ENCODE assay signal across 8 cellular contexts in genomic region chr11:35618497-35619029, GRCh38. TPM values are rescaled to one million over a fixed set of nuclear protein-coding genes. Genes with fewer than 3 reads are reported as not detected.
DNase-seq lines count a peak whose midpoint lies in the region; ATAC-seq and TF ChIP-seq lines count a peak whose summit lies in the region.

No MANE protein-coding gene starts in this region.

- peak; percentile 40 for ATAC-seq in GM21717 (IDR thresholded peaks at IDR 0.05; ENCODE audit: unreplicated experiment)
- peak; percentile 25 to 59 (median 54) for ATAC-seq in right lobe of liver

- peak; percentile 13; the same call in 1 of the 2 replicates for TF ChIP-seq CTCF in LNCAP (IDR thresholded peaks at IDR 0.05)
- no peak for TF ChIP-seq CTCF in cardiac fibroblast (IDR thresholded peaks at IDR 0.05; ENCODE audit: low read depth, low read length)
- TF ChIP-seq CTCF in right lobe of liver (IDR thresholded peaks at IDR 0.05): peak in 1 of 4 donors; percentile 18

- H3K9me3 ChIP-seq in right lobe of liver: no peaks in the 10 kb centered on the region

- no peak for TF ChIP-seq POLR2A in right lobe of liver (IDR thresholded peaks at IDR 0.05)

- H3K36me3 ChIP-seq in right lobe of liver: no peaks in the 10 kb centered on the region
- no peaks in the 10 kb centered on the region for H3K36me3 ChIP-seq in urinary bladder (ENCODE audit: insufficient read depth)

- H3K4me1 ChIP-seq in right lobe of liver (peaks cover 0 to 22% (median 4%) of the 10 kb centered on the region in 4 donors), urinary bladder (ENCODE audit: insufficient read depth) (no peaks in the 10 kb centered on the region)

- H3K4me3 ChIP-seq in cardiac fibroblast (replicated peaks in 1 of 2; ENCODE audit: low read depth in 2 of 2, low read length in 2 of 2) (peak overlapping the region; percentile 71 to 72), right lobe of liver (peak overlapping the region; percentile 39 to 60 (median 45)), urinary bladder (ENCODE audit: low read depth, low read length) (peak overlapping the region; percentile 68)

- DNase-seq in DMS53 (lab: John Stamatoyannopoulos, UW) (peak; percentile 71), DMS53 treated with DMSO at 0.1 percent for 48 hours (lab: John Stamatoyannopoulos, UW; ENCODE audit: unreplicated experiment) (no peak), cardiac fibroblast (ENCODE audit: low read depth in 2 of 2) (peak; percentile 41 to 52), right lobe of liver (peak; percentile 49 to 50 (median 49)), NCI-H774 (lab: John Stamatoyannopoulos, UW) (no peak)

- no CpG with 5 or more reads among the region's 79 CpGs for WGBS in right lobe of liver (ENCODE audit: insufficient coverage, low coverage, low lambda C conversion rate, missing lambda C conversion rate)
- WGBS in urinary bladder: under 1% methylated on average over 79 of the region's 79 CpGs

- H3K27ac ChIP-seq in right lobe of liver: peak overlapping the region; percentile 41 to 83 (median 45)
- H3K27ac ChIP-seq in urinary bladder (ENCODE audit: low read depth): peak overlapping the region; percentile 25

- peaks cover 0 to 5% of the 10 kb centered on the region in 2 donors for H3K27me3 ChIP-seq in right lobe of liver

- intact Hi-C loops in right lobe of liver (cut with DNase I): loop anchor here (5.0 to 10.0 kb wide), 5 partner anchors 196 to 646 kb away; no protein-coding TSS in a partner anchor

RNA-seq across cellular contexts. Expression of gene FJX1, which starts 0.3 kb away (rescaled TPM):
- total RNA-seq in right lobe of liver: 1 to 10 TPM in 5 of 6 experiments, under 1 TPM in 1; 0.79 to 4.2 (median 1.3) TPM
- total RNA-seq in urinary bladder: 8.7 TPM
- 3.1 TPM for polyA plus RNA-seq in urinary bladder

RNA-seq across cellular contexts. Expression of gene TRIM44, which starts 44.0 kb away (rescaled TPM):
- total RNA-seq in right lobe of liver (10 to 100 TPM; 13.9 to 37.1 (median 31.9) TPM), urinary bladder (16.0 TPM)
- 24.3 TPM for polyA plus RNA-seq in urinary bladder

Comparison
In these comparisons a context has a peak if more than half of its experiments do, and no peak if none do; other contexts are left out.
1. DNase-seq: peak in DMS53 (single experiment), cardiac fibroblast (2 of 2) and right lobe of liver (3 of 3); none in DMS53 treated with DMSO at 0.1 percent for 48 hours (single experiment) and NCI-H774 (single experiment).
2. Peak in every context shown above with its lines, with median percentiles within 50 percentile points of each other: H3K4me3 ChIP-seq.